ENCODE assay signal across 8 cellular contexts in the genomic region with DNA sequence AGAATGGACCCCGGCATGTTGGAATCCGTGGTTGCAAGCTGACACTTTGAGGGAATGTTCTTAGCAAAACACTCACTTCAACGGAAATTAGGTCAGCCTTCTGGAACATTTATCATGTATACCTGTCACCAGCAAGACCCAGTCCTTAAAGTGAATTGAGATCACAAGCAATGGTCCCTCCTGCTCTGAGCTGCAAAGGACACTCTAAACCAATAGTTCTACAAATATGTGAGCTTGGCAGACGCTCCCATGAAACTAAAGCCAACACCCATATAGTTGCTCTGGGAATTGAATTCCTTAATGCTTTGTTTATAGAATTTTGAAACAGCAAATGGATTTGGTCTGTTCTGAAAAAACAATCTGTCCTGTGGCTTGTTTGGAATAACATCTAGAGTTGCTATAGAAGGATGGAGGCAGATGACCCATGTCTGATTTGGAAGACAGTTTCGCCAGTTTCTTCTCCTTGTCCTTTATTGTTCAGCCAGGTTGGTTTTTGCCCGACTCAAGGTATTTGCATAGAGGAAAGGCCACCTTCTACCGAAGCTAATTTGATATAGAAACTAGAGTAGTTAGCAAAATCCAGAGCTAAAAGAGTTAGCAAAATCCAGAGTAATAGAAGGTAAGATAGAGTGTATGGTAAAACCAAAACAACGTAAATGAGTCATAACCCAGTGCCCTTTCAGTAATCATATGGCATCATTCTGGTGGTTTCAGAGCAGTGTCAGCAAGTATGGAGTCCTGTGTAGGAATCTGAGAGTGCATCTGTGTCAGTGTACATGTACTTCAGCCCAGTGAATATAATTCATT.
DNase-seq lines count a peak whose midpoint lies in the region; ATAC-seq, FAIRE-seq and TF ChIP-seq lines count a peak whose summit lies in the region.

No MANE protein-coding gene starts in this region.

- no peak overlapping the region for H3K9ac ChIP-seq in fibroblast of lung (ENCODE audit: insufficient read depth, low read length)

- no peaks in the 10 kb centered on the region for H3K79me2 ChIP-seq in fibroblast of lung (ENCODE audit: control insufficient read depth, insufficient read depth, low read length)

- H3K36me3 Mint-ChIP-seq in activated CD4-positive, alpha-beta T cell treated with anti-CD3 and anti-CD28 coated beads, Interleukin-2, amount 10 ng/mL, durations not matched to agents 24 days and 14 days (ENCODE audit: low read depth) = peaks cover 2% of the 10 kb centered on the region

- H3K27ac Mint-ChIP-seq in activated CD4-positive, alpha-beta T cell treated with anti-CD3 and anti-CD28 coated beads, Interleukin-2, amount 10 ng/mL, durations not matched to agents 24 days and 14 days = peak overlapping the region; percentile 74

- intact Hi-C loops in activated CD4-positive, alpha-beta T cell treated with anti-CD3 and anti-CD28 coated beads, Interleukin-2, amount 10 ng/mL, durations not matched to agents 24 days and 14 days (cut with micrococcal nuclease) = loop anchor here (1.0 to 2.0 kb wide), 6 partner anchors 14 to 420 kb away; a partner anchor contains a TSS

- peak; percentile 67 for DNase-seq in activated CD4-positive, alpha-beta T cell treated with anti-CD3 and anti-CD28 coated beads, Interleukin-2, amount 10 ng/mL, durations not matched to agents 24 days and 14 days
- no peak for DNase-seq in activated CD4-positive, alpha-beta T cell treated with anti-CD3 and anti-CD28 coated beads, Interleukin-2, amount 50 U/mL, for 4 hours
- DNase-seq in RCC 7860 (ENCODE audit: low spot score) (peak; percentile 22), fibroblast of lung (ENCODE audit: low read depth in 2 of 2) (peak; percentile 69 to 94), NCI-H1930 (lab: John Stamatoyannopoulos, UW) (no peak), OCI-M1 (lab: John Stamatoyannopoulos, UW) (no peak)

- no peaks in the 10 kb centered on the region for H4K20me1 ChIP-seq in fibroblast of lung (ENCODE audit: control insufficient read depth, extremely low read depth, insufficient read depth, low read length)

- no peak for TF ChIP-seq CTCF in fibroblast of lung (conservative IDR thresholded peaks at IDR 0.05 in 1 of 2, IDR thresholded peaks at IDR 0.05 in 1 of 2; ENCODE audit: low read depth in 1 of 2, low read length in 2 of 2)

- peak overlapping the region; percentile 35 for H3K27ac ChIP-seq in fibroblast of lung (ENCODE audit: insufficient read depth, low read length)
- peak overlapping the region in 11 of 21 experiments; percentile 4 to 74 (median 43) for H3K27ac ChIP-seq in skin epidermis

- no peaks in the 10 kb centered on the region for H3K36me3 ChIP-seq in fibroblast of lung (ENCODE audit: control insufficient read depth, insufficient read depth, low read length)

- H3K9me3 ChIP-seq in fibroblast of lung (ENCODE audit: control insufficient read depth, insufficient read depth, low read depth, low read length) = no peaks in the 10 kb centered on the region

- H3K4me1 ChIP-seq in fibroblast of lung (ENCODE audit: control insufficient read depth, extremely low read depth, insufficient read depth, low read length) = peaks cover 2% of the 10 kb centered on the region

- H3K27me3 ChIP-seq in fibroblast of lung (ENCODE audit: control insufficient read depth, insufficient read depth, low read length) = no peaks in the 10 kb centered on the region

- H3K4me2 ChIP-seq in fibroblast of lung (ENCODE audit: extremely low read depth, insufficient read depth, low read length) = peak overlapping the region; percentile 59

- H2AFZ ChIP-seq in fibroblast of lung (ENCODE audit: low read length) = no peak overlapping the region

- peak overlapping the region in 2 of 4 experiments; percentile 6 to 44 for H3K4me3 ChIP-seq in fibroblast of lung (replicated peaks in 1 of 4; ENCODE audit: control extremely low read depth in 1 of 4, insufficient read depth in 1 of 4, low read depth in 3 of 4, low read length in 4 of 4)
- no peak overlapping the region for H3K4me3 ChIP-seq in skin epidermis

- H3K9me3 Mint-ChIP-seq in activated CD4-positive, alpha-beta T cell treated with anti-CD3 and anti-CD28 coated beads, Interleukin-2, amount 10 ng/mL, durations not matched to agents 24 days and 14 days = no peaks in the 10 kb centered on the region

- H3K4me1 Mint-ChIP-seq in activated CD4-positive, alpha-beta T cell treated with anti-CD3 and anti-CD28 coated beads, Interleukin-2, amount 10 ng/mL, durations not matched to agents 24 days and 14 days = peaks cover 27% of the 10 kb centered on the region

- FAIRE-seq in RCC 7860 (lab: Jason Lieb, UNC) = no peak

- ATAC-seq in HG02571 (IDR thresholded peaks at IDR 0.05; ENCODE audit: unreplicated experiment) = peak; percentile 99

- H3K4me3 Mint-ChIP-seq in activated CD4-positive, alpha-beta T cell treated with anti-CD3 and anti-CD28 coated beads, Interleukin-2, amount 10 ng/mL, durations not matched to agents 24 days and 14 days = peak overlapping the region; percentile 56

- H3K27me3 Mint-ChIP-seq in activated CD4-positive, alpha-beta T cell treated with anti-CD3 and anti-CD28 coated beads, Interleukin-2, amount 10 ng/mL, durations not matched to agents 24 days and 14 days = peaks cover 9% of the 10 kb centered on the region

Comparison
In these comparisons a context has a peak if more than half of its experiments do, and no peak if none do; other contexts are left out.
1. DNase-seq: peak in activated CD4-positive, alpha-beta T cell treated with anti-CD3 and anti-CD28 coated beads, Interleukin-2, amount 10 ng/mL, durations not matched to agents 24 days and 14 days (single experiment), RCC 7860 (single experiment) and fibroblast of lung (2 of 2); none in activated CD4-positive, alpha-beta T cell treated with anti-CD3 and anti-CD28 coated beads, Interleukin-2, amount 50 U/mL, for 4 hours (0 of 2), NCI-H1930 (0 of 2) and OCI-M1 (single experiment).